8 cellular contexts compared by ENCODE assay signal in the genomic region with DNA sequence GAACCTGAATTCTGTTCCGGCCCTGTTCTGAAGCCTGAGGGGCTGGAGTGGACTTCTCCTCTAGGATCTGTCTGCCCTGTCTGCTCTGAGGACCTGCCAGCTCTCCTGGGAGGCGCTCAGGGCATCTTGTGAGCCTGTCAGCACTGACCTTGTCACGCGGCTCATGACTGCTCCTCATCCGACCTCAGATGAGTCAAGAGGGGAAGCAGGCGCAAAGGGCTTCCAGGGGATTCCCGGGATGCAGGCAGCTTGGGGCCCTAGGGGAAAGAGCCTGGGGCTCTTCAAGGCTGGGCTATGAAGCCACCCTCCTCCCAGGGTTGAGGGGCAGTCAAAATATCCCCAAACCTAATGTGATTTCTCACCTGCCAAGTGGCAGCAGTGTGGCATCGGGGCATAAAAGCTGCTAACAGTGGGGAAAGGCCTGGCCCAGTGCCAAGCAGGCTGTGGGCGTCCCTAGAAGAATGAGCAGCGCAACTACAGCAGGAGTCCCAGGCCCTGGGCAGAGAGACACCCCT.
DNase-seq lines count a peak whose midpoint lies in the region; ATAC-seq lines count a peak whose summit lies in the region.

No MANE protein-coding gene starts in this region.

- peak; percentile 75 for DNase-seq in NK-92 treated with Interleukin-12 subunit alpha and Interleukin-12 subunit beta, amount 100 ng/mL, for 24 hours (lab: John Stamatoyannopoulos, UW)
- DNase-seq in NK-92 (lab: John Stamatoyannopoulos, UW; ENCODE audit: unreplicated experiment) (no peak), T-helper 1 cell (peak; percentile 35 to 54 (median 52)), amniotic stem cell (lab: John Stamatoyannopoulos, UW) (peak; percentile 57), iris pigment epithelial cell (ENCODE audit: low read depth) (peak; percentile 96)
- DNase-seq in stimulated activated CD4-positive, alpha-beta T cell treated with anti-CD3 and anti-CD28 coated beads, Interleukin-2, amount 100 ng/mL, for 24 hours, result peak; percentile 83 to 86

- ATAC-seq in HG03342 (IDR thresholded peaks at IDR 0.05; ENCODE audit: unreplicated experiment), result peak; percentile 60
- no peak for ATAC-seq in GM19328 (IDR thresholded peaks at IDR 0.05; ENCODE audit: unreplicated experiment)
